ENCODE assay signal across 1 cellular context in genomic region chr18:5339202-5339834, GRCh38.
TF ChIP-seq lines count a peak whose summit lies in the region.

No MANE protein-coding gene starts in this region.

TF ChIP-seq in HepG2, 621 proteins besides CTCF, POLR2A, EP300 and RAD21 (continued from another document and continues in another):
- peak; percentile 77; the same call in 1 of the 2 replicates for TF ChIP-seq AHDC1 (CRISPR knock-in tag; IDR thresholded peaks at IDR 0.05; ENCODE audit: borderline replicate concordance)
- TF ChIP-seq FOXK1 (CRISPR knock-in tag; IDR thresholded peaks at IDR 0.05; ENCODE audit: borderline replicate concordance, low read depth): peak; percentile 20; the same call in 1 of the 2 replicates
- TF ChIP-seq GABPA (IDR thresholded peaks at IDR 0.05; ENCODE audit: low read depth, low read length): no peak
- TF ChIP-seq GABPA (CRISPR knock-in tag; IDR thresholded peaks at IDR 0.05; ENCODE audit: low read depth): 0 out of 2 replicates have a peak, but pooled peaks have one; percentile 23
- TF ChIP-seq EHMT2 (IDR thresholded peaks at IDR 0.05; ENCODE audit: borderline replicate concordance, low read depth, low read length): no peak; the same call in none of the 2 replicates
- no peak for TF ChIP-seq ZNF83 (CRISPR knock-in tag; IDR thresholded peaks at IDR 0.05; ENCODE audit: borderline replicate concordance)
- peak; percentile 80 for TF ChIP-seq SOX13 (IDR thresholded peaks at IDR 0.05)
- peak in 1 of 2 experiments; percentile 95; a peak in 2 of 4 replicates for TF ChIP-seq SOX13 (CRISPR knock-in tag; conservative IDR thresholded peaks at IDR 0.05 in 1 of 2, IDR thresholded peaks at IDR 0.05 in 1 of 2)
- TF ChIP-seq XRCC5 (optimal IDR thresholded peaks at IDR 0.05; ENCODE audit: low read length): peak; percentile 48
- TF ChIP-seq ZNF678 (CRISPR knock-in tag; IDR thresholded peaks at IDR 0.05): no peak
- TF ChIP-seq SOX5 (CRISPR knock-in tag; IDR thresholded peaks at IDR 0.05; ENCODE audit: borderline replicate concordance): peak; percentile 90
- TF ChIP-seq NFIC (IDR thresholded peaks at IDR 0.05; ENCODE audit: low read length): peak; percentile 75; the same call in 1 of the 2 replicates
- TF ChIP-seq NCOA2 (CRISPR knock-in tag; IDR thresholded peaks at IDR 0.05): peak; percentile 87
- TF ChIP-seq HDAC2 (CRISPR knock-in tag; IDR thresholded peaks at IDR 0.05): peak; percentile 43; the same call in 1 of the 2 replicates
- TF ChIP-seq, protein P1, sequence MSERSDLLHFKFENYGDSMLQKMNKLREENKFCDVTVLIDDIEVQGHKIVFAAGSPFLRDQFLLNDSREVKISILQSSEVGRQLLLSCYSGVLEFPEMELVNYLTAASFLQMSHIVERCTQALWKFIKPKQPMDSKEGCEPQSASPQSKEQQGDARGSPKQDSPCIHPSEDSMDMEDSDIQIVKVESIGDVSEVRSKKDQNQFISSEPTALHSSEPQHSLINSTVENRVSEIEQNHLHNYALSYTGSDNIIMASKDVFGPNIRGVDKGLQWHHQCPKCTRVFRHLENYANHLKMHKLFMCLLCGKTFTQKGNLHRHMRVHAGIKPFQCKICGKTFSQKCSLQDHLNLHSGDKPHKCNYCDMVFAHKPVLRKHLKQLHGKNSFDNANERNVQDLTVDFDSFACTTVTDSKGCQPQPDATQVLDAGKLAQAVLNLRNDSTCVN (CRISPR knock-in tag; IDR thresholded peaks at IDR 0.05; ENCODE audit: borderline replicate concordance): no peak
- no peak for TF ChIP-seq ZNF709 (CRISPR knock-in tag; IDR thresholded peaks at IDR 0.05)
- TF ChIP-seq FOXA1 (IDR thresholded peaks at IDR 0.05): no peak
- peak; percentile 64 for TF ChIP-seq FOXA1 (CRISPR knock-in tag; IDR thresholded peaks at IDR 0.05)
- TF ChIP-seq RCOR2 (CRISPR knock-in tag; IDR thresholded peaks at IDR 0.05): 0 out of 2 replicates have a peak, but pooled peaks have one; percentile 18
- 0 out of 2 replicates have a peak, but pooled peaks have one; percentile 30 for TF ChIP-seq FOXP1 (IDR thresholded peaks at IDR 0.05)
- peak; percentile 78 for TF ChIP-seq FOXP1 (CRISPR knock-in tag; IDR thresholded peaks at IDR 0.05)
- TF ChIP-seq CEBPG (CRISPR knock-in tag; IDR thresholded peaks at IDR 0.05): peak; percentile 68
- no peak for TF ChIP-seq SOX6 (IDR thresholded peaks at IDR 0.05)
- TF ChIP-seq SOX6 (CRISPR knock-in tag; IDR thresholded peaks at IDR 0.05): peak; percentile 97
- no peak for TF ChIP-seq HMGXB3 (CRISPR knock-in tag; IDR thresholded peaks at IDR 0.05; ENCODE audit: borderline replicate concordance)
- no peak for TF ChIP-seq FOSL1 (CRISPR knock-in tag; IDR thresholded peaks at IDR 0.05; ENCODE audit: borderline replicate concordance)
- TF ChIP-seq MED1 (CRISPR knock-in tag; IDR thresholded peaks at IDR 0.05): peak; percentile 73; the same call in 1 of the 2 replicates
- 0 out of 2 replicates have a peak, but pooled peaks have one; percentile 28 for TF ChIP-seq SIX1 (CRISPR knock-in tag; IDR thresholded peaks at IDR 0.05; ENCODE audit: borderline replicate concordance)
- no peak for TF ChIP-seq NKX3-1 (CRISPR knock-in tag; IDR thresholded peaks at IDR 0.05)
- TF ChIP-seq YEATS4 (CRISPR knock-in tag; IDR thresholded peaks at IDR 0.05; ENCODE audit: borderline replicate concordance): 0 out of 2 replicates have a peak, but pooled peaks have one; percentile 22
- peak; percentile 64; the same call in 1 of the 2 replicates for TF ChIP-seq TBX3 (IDR thresholded peaks at IDR 0.05; ENCODE audit: borderline replicate concordance)
- TF ChIP-seq RERE (CRISPR knock-in tag; IDR thresholded peaks at IDR 0.05; ENCODE audit: low read depth): peak; percentile 44; the same call in 1 of the 2 replicates
- TF ChIP-seq ATF7 (IDR thresholded peaks at IDR 0.05): no peak
- TF ChIP-seq ATF7 (CRISPR knock-in tag; IDR thresholded peaks at IDR 0.05): no peak
- TF ChIP-seq ARID3A (IDR thresholded peaks at IDR 0.05; ENCODE audit: low read depth, low read length): peak; percentile 21; the same call in 1 of the 2 replicates
- 0 out of 2 replicates have a peak, but pooled peaks have one; percentile 6 for TF ChIP-seq MIER2 (CRISPR knock-in tag; IDR thresholded peaks at IDR 0.05)
- TF ChIP-seq CEBPB (IDR thresholded peaks at IDR 0.05; ENCODE audit: borderline replicate concordance, low read depth, low read length): peak; percentile 40; the same call in 1 of the 2 replicates
- TF ChIP-seq ZNF503 (CRISPR knock-in tag; IDR thresholded peaks at IDR 0.05): peak; percentile 62
